Comparison of ENCODE assay signal across 16 cellular contexts in the genomic region with DNA sequence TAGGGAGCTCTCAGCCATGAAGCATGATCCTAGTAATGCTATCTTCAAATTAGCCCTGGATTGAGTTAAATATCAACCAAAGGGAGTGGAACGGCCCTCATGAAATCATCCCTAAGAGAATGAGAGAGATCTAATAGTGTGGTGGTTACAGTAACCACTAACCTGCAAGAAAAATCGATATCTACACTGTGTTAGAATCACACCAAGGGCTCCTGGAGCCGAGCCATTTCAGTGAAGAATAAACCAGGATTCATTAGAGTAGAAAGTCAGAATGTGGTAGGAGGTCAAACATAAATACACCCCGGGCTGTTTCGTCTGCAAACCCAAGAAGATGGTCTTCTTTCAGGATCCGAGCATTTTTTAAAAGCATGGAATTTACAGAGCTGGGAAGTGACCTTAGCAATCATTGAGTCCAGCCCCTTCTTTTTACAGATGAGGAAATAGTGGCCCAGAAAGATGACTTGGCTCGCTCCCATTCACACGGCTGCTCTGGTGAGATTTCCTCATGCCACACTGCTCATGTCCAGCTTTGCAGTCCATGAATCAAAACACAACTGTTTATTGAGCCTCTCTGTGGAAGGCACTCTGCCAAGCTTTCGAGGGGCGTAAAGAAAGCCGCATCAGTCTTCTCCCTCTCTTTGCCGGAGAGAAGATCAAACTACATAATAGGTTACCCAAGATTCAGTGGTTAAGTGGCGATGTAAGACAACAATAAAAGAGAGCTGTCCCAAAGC. TPM values are rescaled to one million over a fixed set of nuclear protein-coding genes. Genes with fewer than 3 reads are reported as not detected.
DNase-seq lines count a peak whose midpoint lies in the region; ATAC-seq and TF ChIP-seq lines count a peak whose summit lies in the region.
"Had no signal": no experiment of that assay in that cellular context is flagged by ENCODE, and none has a peak within 500 bp of the region (broad histone marks: within the 10 kb centered on the region; RNA-seq: fewer than 3 reads in every experiment).

No MANE protein-coding gene starts in this region.

- TF ChIP-seq CTCF in HFFc6 (IDR thresholded peaks at IDR 0.05): no peak

- DNase-seq in Ammon's horn (ENCODE audit: low spot score) (peak; percentile 35), NCI-H1092 (lab: John Stamatoyannopoulos, UW) (peak; percentile 55), mucosa of gallbladder (ENCODE audit: low spot score) (peak; percentile 71), HFFc6 (no peak)
- DNase-seq: Kasumi-1; midbrain; NCI-H2081; stimulated activated CD8-positive, alpha-beta memory T cell treated with anti-CD3 and anti-CD28 coated beads, Interleukin-4, amount 100 ng/mL, for 48 hours; SW 1271 had no signal

- H3K4me3 Mint-ChIP-seq in HFFc6: no peak overlapping the region
- H3K4me3 Mint-ChIP-seq: activated naive CD8-positive, alpha-beta T cell; type B pancreatic cell had no signal

- no peaks in the 10 kb centered on the region for H3K27me3 Mint-ChIP-seq in HFFc6 (ENCODE audit: insufficient read depth)
- H3K27me3 Mint-ChIP-seq: activated naive CD8-positive, alpha-beta T cell had no signal

- no peak overlapping the region for H3K9ac ChIP-seq in endocrine pancreas (ENCODE audit: control insufficient read depth, insufficient read depth, low read length)

- no peaks in the 10 kb centered on the region for H3K27me3 ChIP-seq in endocrine pancreas (ENCODE audit: control insufficient read depth, insufficient read depth, low read length)

- H3K9me3 Mint-ChIP-seq in HFFc6: no peaks in the 10 kb centered on the region
- H3K9me3 Mint-ChIP-seq: type B pancreatic cell had no signal

- H3K36me3 ChIP-seq in endocrine pancreas (ENCODE audit: control insufficient read depth, insufficient read depth, low read length): no peaks in the 10 kb centered on the region

- ATAC-seq in esophagus mucosa (no peak), GM19023 (IDR thresholded peaks at IDR 0.05; ENCODE audit: unreplicated experiment) (no peak), HG02852 (IDR thresholded peaks at IDR 0.05; ENCODE audit: unreplicated experiment) (no peak)

- no peaks in the 10 kb centered on the region for H3K9me3 ChIP-seq in endocrine pancreas (ENCODE audit: control insufficient read depth, low read length)

- H3K36me3 Mint-ChIP-seq in HFFc6 (ENCODE audit: low read depth): peaks cover 4% of the 10 kb centered on the region; the same call in 1 of the 2 replicates
- H3K36me3 Mint-ChIP-seq: activated naive CD8-positive, alpha-beta T cell; type B pancreatic cell had no signal

- H3K4me3 ChIP-seq in endocrine pancreas (ENCODE audit: control insufficient read depth, insufficient read depth, low read length): peak overlapping the region; percentile 22

- peaks cover 13% of the 10 kb centered on the region for H3K4me1 ChIP-seq in endocrine pancreas (ENCODE audit: control insufficient read depth, insufficient read depth, low read length)

- peaks cover 46% of the 10 kb centered on the region for H3K4me1 Mint-ChIP-seq in HFFc6 (ENCODE audit: low read depth)

- no peak overlapping the region for H3K27ac Mint-ChIP-seq in HFFc6
- H3K27ac Mint-ChIP-seq: activated naive CD8-positive, alpha-beta T cell; progenitor cell of endocrine pancreas; type B pancreatic cell had no signal

RNA-seq across cellular contexts. Expression of a gene that starts 5.5 kb away (rescaled TPM):
- 141 TPM for total RNA-seq in mucosa of gallbladder
- 72.1 TPM for total RNA-seq in esophagus mucosa
- 100 to 1,000 TPM; 160 to 197 (median 171) TPM for total RNA-seq in HFFc6 (2021; fragmentation: NEBNext Ultra II Directional; extraction: Animal tissue kit (Norgen Biotek cat#: 25700))
